In the genomic region with DNA sequence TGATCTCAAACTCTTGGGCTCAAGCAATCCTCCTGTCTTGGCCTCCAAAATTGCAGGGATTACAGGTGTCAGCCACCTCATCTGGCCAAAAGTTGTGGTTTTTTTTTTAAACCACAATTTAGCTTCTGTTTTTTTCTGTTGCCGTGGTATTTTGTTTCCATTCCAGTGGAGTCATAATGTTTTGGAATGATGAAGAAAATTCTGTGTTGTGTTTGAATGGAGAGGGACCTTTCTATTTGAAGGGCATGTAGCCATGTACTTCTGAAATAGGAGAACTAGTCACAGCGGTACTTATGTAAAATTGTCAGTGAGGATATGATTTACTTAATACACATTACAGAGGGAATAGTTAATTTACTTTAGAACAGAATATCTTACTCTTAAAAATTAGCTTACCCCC, we compare ENCODE assay signal across 1 cellular context.
TF ChIP-seq lines count a peak whose summit lies in the region.

No MANE protein-coding gene starts in this region.

TF ChIP-seq in GM23338, 12 proteins besides CTCF, POLR2A, EP300 and RAD21 (continued from another document):
- TF ChIP-seq, protein P1, sequence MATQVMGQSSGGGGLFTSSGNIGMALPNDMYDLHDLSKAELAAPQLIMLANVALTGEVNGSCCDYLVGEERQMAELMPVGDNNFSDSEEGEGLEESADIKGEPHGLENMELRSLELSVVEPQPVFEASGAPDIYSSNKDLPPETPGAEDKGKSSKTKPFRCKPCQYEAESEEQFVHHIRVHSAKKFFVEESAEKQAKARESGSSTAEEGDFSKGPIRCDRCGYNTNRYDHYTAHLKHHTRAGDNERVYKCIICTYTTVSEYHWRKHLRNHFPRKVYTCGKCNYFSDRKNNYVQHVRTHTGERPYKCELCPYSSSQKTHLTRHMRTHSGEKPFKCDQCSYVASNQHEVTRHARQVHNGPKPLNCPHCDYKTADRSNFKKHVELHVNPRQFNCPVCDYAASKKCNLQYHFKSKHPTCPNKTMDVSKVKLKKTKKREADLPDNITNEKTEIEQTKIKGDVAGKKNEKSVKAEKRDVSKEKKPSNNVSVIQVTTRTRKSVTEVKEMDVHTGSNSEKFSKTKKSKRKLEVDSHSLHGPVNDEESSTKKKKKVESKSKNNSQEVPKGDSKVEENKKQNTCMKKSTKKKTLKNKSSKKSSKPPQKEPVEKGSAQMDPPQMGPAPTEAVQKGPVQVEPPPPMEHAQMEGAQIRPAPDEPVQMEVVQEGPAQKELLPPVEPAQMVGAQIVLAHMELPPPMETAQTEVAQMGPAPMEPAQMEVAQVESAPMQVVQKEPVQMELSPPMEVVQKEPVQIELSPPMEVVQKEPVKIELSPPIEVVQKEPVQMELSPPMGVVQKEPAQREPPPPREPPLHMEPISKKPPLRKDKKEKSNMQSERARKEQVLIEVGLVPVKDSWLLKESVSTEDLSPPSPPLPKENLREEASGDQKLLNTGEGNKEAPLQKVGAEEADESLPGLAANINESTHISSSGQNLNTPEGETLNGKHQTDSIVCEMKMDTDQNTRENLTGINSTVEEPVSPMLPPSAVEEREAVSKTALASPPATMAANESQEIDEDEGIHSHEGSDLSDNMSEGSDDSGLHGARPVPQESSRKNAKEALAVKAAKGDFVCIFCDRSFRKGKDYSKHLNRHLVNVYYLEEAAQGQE (IDR thresholded peaks at IDR 0.05; ENCODE audit: unreplicated experiment), result no peak
- TF ChIP-seq, protein P2, sequence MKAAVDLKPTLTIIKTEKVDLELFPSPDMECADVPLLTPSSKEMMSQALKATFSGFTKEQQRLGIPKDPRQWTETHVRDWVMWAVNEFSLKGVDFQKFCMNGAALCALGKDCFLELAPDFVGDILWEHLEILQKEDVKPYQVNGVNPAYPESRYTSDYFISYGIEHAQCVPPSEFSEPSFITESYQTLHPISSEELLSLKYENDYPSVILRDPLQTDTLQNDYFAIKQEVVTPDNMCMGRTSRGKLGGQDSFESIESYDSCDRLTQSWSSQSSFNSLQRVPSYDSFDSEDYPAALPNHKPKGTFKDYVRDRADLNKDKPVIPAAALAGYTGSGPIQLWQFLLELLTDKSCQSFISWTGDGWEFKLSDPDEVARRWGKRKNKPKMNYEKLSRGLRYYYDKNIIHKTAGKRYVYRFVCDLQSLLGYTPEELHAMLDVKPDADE (IDR thresholded peaks at IDR 0.05), result no peak
- TF ChIP-seq, protein P3, sequence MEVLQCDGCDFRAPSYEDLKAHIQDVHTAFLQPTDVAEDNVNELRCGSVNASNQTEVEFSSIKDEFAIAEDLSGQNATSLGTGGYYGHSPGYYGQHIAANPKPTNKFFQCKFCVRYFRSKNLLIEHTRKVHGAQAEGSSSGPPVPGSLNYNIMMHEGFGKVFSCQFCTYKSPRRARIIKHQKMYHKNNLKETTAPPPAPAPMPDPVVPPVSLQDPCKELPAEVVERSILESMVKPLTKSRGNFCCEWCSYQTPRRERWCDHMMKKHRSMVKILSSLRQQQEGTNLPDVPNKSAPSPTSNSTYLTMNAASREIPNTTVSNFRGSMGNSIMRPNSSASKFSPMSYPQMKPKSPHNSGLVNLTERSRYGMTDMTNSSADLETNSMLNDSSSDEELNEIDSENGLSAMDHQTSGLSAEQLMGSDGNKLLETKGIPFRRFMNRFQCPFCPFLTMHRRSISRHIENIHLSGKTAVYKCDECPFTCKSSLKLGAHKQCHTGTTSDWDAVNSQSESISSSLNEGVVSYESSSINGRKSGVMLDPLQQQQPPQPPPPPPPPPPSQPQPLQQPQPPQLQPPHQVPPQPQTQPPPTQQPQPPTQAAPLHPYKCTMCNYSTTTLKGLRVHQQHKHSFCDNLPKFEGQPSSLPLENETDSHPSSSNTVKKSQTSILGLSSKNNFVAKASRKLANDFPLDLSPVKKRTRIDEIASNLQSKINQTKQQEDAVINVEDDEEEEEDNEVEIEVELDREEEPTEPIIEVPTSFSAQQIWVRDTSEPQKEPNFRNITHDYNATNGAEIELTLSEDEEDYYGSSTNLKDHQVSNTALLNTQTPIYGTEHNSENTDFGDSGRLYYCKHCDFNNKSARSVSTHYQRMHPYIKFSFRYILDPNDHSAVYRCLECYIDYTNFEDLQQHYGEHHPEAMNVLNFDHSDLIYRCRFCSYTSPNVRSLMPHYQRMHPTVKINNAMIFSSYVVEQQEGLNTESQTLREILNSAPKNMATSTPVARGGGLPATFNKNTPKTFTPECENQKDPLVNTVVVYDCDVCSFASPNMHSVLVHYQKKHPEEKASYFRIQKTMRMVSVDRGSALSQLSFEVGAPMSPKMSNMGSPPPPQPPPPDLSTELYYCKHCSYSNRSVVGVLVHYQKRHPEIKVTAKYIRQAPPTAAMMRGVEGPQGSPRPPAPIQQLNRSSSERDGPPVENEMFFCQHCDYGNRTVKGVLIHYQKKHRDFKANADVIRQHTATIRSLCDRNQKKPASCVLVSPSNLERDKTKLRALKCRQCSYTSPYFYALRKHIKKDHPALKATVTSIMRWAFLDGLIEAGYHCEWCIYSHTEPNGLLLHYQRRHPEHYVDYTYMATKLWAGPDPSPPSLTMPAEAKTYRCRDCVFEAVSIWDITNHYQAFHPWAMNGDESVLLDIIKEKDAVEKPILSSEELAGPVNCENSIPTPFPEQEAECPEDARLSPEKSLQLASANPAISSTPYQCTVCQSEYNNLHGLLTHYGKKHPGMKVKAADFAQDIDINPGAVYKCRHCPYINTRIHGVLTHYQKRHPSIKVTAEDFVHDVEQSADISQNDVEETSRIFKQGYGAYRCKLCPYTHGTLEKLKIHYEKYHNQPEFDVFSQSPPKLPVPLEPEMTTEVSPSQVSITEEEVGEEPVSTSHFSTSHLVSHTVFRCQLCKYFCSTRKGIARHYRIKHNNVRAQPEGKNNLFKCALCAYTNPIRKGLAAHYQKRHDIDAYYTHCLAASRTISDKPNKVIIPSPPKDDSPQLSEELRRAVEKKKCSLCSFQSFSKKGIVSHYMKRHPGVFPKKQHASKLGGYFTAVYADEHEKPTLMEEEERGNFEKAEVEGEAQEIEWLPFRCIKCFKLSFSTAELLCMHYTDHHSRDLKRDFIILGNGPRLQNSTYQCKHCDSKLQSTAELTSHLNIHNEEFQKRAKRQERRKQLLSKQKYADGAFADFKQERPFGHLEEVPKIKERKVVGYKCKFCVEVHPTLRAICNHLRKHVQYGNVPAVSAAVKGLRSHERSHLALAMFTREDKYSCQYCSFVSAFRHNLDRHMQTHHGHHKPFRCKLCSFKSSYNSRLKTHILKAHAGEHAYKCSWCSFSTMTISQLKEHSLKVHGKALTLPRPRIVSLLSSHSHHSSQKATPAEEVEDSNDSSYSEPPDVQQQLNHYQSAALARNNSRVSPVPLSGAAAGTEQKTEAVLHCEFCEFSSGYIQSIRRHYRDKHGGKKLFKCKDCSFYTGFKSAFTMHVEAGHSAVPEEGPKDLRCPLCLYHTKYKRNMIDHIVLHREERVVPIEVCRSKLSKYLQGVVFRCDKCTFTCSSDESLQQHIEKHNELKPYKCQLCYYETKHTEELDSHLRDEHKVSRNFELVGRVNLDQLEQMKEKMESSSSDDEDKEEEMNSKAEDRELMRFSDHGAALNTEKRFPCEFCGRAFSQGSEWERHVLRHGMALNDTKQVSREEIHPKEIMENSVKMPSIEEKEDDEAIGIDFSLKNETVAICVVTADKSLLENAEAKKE (CRISPR knock-in tag; IDR thresholded peaks at IDR 0.05), result no peak
- no peak for TF ChIP-seq POLR2AphosphoS5 (IDR thresholded peaks at IDR 0.05; ENCODE audit: low read depth)
